Comparison of ENCODE assay signal across 8 cellular contexts in the genomic region with DNA sequence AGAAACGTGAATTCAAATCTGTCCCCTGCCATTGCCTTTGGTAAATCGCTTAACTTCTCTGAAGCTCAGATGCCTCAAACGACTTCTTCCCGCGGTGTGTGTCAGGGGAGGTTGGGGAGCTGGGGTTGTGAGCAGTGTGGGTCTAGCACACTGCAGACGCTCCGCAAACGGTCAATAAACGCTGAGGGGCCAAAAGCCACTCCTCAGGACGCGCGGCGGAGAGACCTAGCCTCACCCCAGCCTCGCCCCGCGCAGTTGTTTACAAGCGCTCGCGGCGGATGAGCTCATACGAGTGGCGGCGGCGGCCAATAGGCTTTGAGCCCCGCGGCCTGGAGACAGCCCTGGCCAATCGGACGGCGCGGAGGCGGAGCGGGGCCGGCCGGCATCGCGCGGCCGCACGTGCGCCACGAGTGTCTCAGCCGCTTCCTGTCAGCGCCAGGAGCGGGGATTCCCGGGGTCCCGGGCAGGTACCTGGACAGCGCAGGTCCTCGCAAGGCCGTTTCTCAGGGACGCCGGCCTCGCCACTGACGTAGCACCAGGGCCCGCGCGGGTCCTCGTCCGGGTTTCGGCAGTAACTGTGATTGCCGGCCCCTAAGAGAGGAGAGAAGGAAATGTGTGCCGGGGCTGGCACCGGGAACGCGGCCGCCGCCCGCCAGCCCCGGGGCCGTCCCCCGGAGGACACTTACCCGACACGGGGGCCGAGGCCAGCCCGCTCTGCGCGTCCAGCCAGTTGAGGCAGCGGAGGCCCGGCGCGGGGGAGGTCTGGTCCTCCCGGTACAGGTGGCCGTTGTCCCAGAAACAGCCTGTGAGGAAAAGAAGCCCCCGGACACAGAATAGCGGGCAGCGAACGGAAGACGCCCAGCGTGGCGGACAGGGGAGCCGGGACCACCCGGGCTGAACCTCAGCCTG. TPM values are rescaled to one million over a fixed set of nuclear protein-coding genes. Genes with fewer than 3 reads are reported as not detected.
DNase-seq lines count a peak whose midpoint lies in the region; ATAC-seq and TF ChIP-seq lines count a peak whose summit lies in the region.

No MANE protein-coding gene starts in this region.

- peaks cover 60% of the 10 kb centered on the region for H3K36me3 Mint-ChIP-seq in CD8-positive, alpha-beta T cell

- H3K36me3 ChIP-seq in CD8-positive, alpha-beta T cell (ENCODE audit: insufficient read depth, low read length): peaks cover 36% of the 10 kb centered on the region
- peaks cover 38% of the 10 kb centered on the region for H3K36me3 ChIP-seq in effector memory CD4-positive, alpha-beta T cell (ENCODE audit: control insufficient read depth, insufficient read depth, low read length)
- H3K36me3 ChIP-seq in mesendoderm (ENCODE audit: control insufficient read depth, insufficient read depth, low read length): no peaks in the 10 kb centered on the region

- no peaks in the 10 kb centered on the region for H3K27me3 Mint-ChIP-seq in CD8-positive, alpha-beta T cell (ENCODE audit: low read depth)

- peaks cover 55% of the 10 kb centered on the region for H3K4me1 ChIP-seq in CD8-positive, alpha-beta T cell (ENCODE audit: insufficient read depth, low read length)
- H3K4me1 ChIP-seq in effector memory CD4-positive, alpha-beta T cell (ENCODE audit: control insufficient read depth, insufficient read depth, low read length, poor library complexity, severe bottlenecking): peaks cover 68% of the 10 kb centered on the region
- no peaks in the 10 kb centered on the region for H3K4me1 ChIP-seq in mesendoderm (ENCODE audit: control insufficient read depth, low read depth, low read length)

- no peak overlapping the region for H2BK5ac ChIP-seq in mesendoderm (ENCODE audit: low read length)

- intact Hi-C loops in CD8-positive, alpha-beta T cell (cut with DNase I, micrococcal nuclease): loop anchor here (1.0 to 5.0 kb wide), 13 partner anchors 11 to 853 kb away; partner anchors contain the start of genes DEPDC5 (in 2 of the 2), DRG1 (in 2 of the 2), PRR14L (in 2 of the 2) and TUG1 (in 2 of the 2)

- no CpG with 5 or more reads among the region's 91 CpGs for WGBS in mesendoderm (ENCODE audit: extremely low coverage, insufficient coverage, low lambda C conversion rate)

- CTCF ChIA-PET in CD8-positive, alpha-beta T cell (lab: Charles Lee): interaction anchor here (0.6 to 10.5 kb wide), 10 partner anchors 9 to 404 kb away, joined by 3 to 84 read pairs (median 5); no protein-coding TSS in a partner anchor

- H3K27ac ChIP-seq in CD8-positive, alpha-beta T cell (ENCODE audit: low read depth, low read length): peak overlapping the region; percentile 99
- H3K27ac ChIP-seq in effector memory CD4-positive, alpha-beta T cell (ENCODE audit: insufficient read depth, low read length, poor library complexity, severe bottlenecking): peak overlapping the region; percentile 100
- H3K27ac ChIP-seq in mesendoderm (ENCODE audit: low read depth, low read length): no peak overlapping the region

- H3K4me2 ChIP-seq in mesendoderm (ENCODE audit: low read length): peak overlapping the region; percentile 100

- H4K8ac ChIP-seq in mesendoderm (ENCODE audit: low read depth, low read length): no peak overlapping the region

- peaks cover 65% of the 10 kb centered on the region for H3K4me1 Mint-ChIP-seq in CD8-positive, alpha-beta T cell (ENCODE audit: low read depth)

- peak overlapping the region; percentile 97 for H3K4me3 ChIP-seq in CD8-positive, alpha-beta T cell (ENCODE audit: low read depth, low read length)
- H3K4me3 ChIP-seq in effector memory CD4-positive, alpha-beta T cell (ENCODE audit: insufficient read depth, low read depth, low read length, poor library complexity, severe bottlenecking): peak overlapping the region; percentile 93
- peak overlapping the region; percentile 49 for H3K4me3 ChIP-seq in mesendoderm (ENCODE audit: low read length)

- H3K56ac ChIP-seq in mesendoderm (ENCODE audit: low read length): peak overlapping the region; percentile 85

- H2AK5ac ChIP-seq in mesendoderm (ENCODE audit: low read length): no peak overlapping the region

- H2BK120ac ChIP-seq in mesendoderm (ENCODE audit: low read depth, low read length): no peak overlapping the region

- H3K79me1 ChIP-seq in mesendoderm (ENCODE audit: low read length): no peaks in the 10 kb centered on the region

- no peak overlapping the region for H3K23ac ChIP-seq in mesendoderm (ENCODE audit: low read length)

- H3K9me3 ChIP-seq in CD8-positive, alpha-beta T cell (ENCODE audit: low read length): no peaks in the 10 kb centered on the region
- no peaks in the 10 kb centered on the region for H3K9me3 ChIP-seq in effector memory CD4-positive, alpha-beta T cell (ENCODE audit: control insufficient read depth, low read length)

- DNase-seq in CD8-positive, alpha-beta T cell: peak; percentile 92 to 98 (median 95)
- DNase-seq in HPDE6-E6E7 (ENCODE audit: extremely low spot score): peak; percentile 92
- DNase-seq in NK-92 treated with Interleukin-12 subunit alpha and Interleukin-12 subunit beta, amount 100 ng/mL, for 24 hours (lab: John Stamatoyannopoulos, UW): peak; percentile 82
- DNase-seq in activated CD8-positive, alpha-beta memory T cell treated with anti-CD3 and anti-CD28 coated beads for 48 hours (ENCODE audit: low read depth in 2 of 3, low spot score in 2 of 3): peak; percentile 70 to 91 (median 76)
- DNase-seq in effector memory CD4-positive, alpha-beta T cell: peak; percentile 93 to 94 (median 94)
- peak; percentile 95 for DNase-seq in mesendoderm
- DNase-seq in stimulated activated CD8-positive, alpha-beta memory T cell treated with anti-CD3 and anti-CD28 coated beads, Interleukin-15, amount 100 ng/mL, for 1 hour (ENCODE audit: low read depth): peak; percentile 87

- ATAC-seq in CD8-positive, alpha-beta T cell: peak; percentile 72
- peak; percentile 95 for ATAC-seq in GM19463 (IDR thresholded peaks at IDR 0.05; ENCODE audit: unreplicated experiment)

- H2BK15ac ChIP-seq in mesendoderm (replicated peaks; ENCODE audit: low read depth): no peak overlapping the region

- POLR2A ChIA-PET in CD8-positive, alpha-beta T cell (lab: Charles Lee): interaction anchor here (0.5 to 15.4 kb wide), 31 partner anchors 11 to 867 kb away, joined by 3 to 608 read pairs (median 5); partner anchors contain the start of genes DRG1, LIMK2, MORC2 and PATZ1

- H3K79me2 ChIP-seq in mesendoderm (ENCODE audit: control insufficient read depth, insufficient read depth, low read length): no peaks in the 10 kb centered on the region

- H3K4ac ChIP-seq in mesendoderm (ENCODE audit: low read depth, low read length): no peak overlapping the region

- H3K27ac Mint-ChIP-seq in CD8-positive, alpha-beta T cell: peak overlapping the region; percentile 100

- peak overlapping the region; percentile 39 for H3K18ac ChIP-seq in mesendoderm (ENCODE audit: low read length)

- no peak for TF ChIP-seq CTCF in CD8-positive, alpha-beta T cell (IDR thresholded peaks at IDR 0.05)

- peak overlapping the region; percentile 99 for H3K4me3 Mint-ChIP-seq in CD8-positive, alpha-beta T cell

- no peaks in the 10 kb centered on the region for H3K27me3 ChIP-seq in CD8-positive, alpha-beta T cell (ENCODE audit: insufficient read depth, low read length)
- no peaks in the 10 kb centered on the region for H3K27me3 ChIP-seq in effector memory CD4-positive, alpha-beta T cell (replicated peaks; ENCODE audit: control insufficient read depth, insufficient read depth, low read length, poor library complexity, severe bottlenecking)
- H3K27me3 ChIP-seq in mesendoderm (ENCODE audit: insufficient read depth, low read length, poor library complexity): no peaks in the 10 kb centered on the region

- H3K9ac ChIP-seq in mesendoderm (ENCODE audit: low read length): peak overlapping the region; percentile 74

- no peaks in the 10 kb centered on the region for H3K9me3 Mint-ChIP-seq in CD8-positive, alpha-beta T cell

- no peak overlapping the region for H4K5ac ChIP-seq in mesendoderm (ENCODE audit: low read length)

RNA-seq across cellular contexts. Expression of gene PIK3IP1, which starts 1.5 kb away (rescaled TPM):
- total RNA-seq in CD8-positive, alpha-beta T cell: 100 to 1,000 TPM; 802 to 814 TPM
- polyA plus RNA-seq in mesendoderm (2013, experiment 1 of 2): 0.51 TPM
- polyA plus RNA-seq in mesendoderm (2013, experiment 2 of 2): 0.53 TPM

RNA-seq across cellular contexts. Expression of gene PATZ1, which starts 55.4 kb away (rescaled TPM):
- 10 to 100 TPM; 57.8 to 61.3 TPM for total RNA-seq in CD8-positive, alpha-beta T cell
- 61.5 TPM for polyA plus RNA-seq in mesendoderm (2013, experiment 1 of 2)
- polyA plus RNA-seq in mesendoderm (2013, experiment 2 of 2): 60.5 TPM
